10 cellular contexts compared by ENCODE assay signal in genomic region chr1:143944576-143945240, GRCh38. TPM values are rescaled to one million over a fixed set of nuclear protein-coding genes. Genes with fewer than 3 reads are reported as not detected.
DNase-seq lines count a peak whose midpoint lies in the region; ATAC-seq and TF ChIP-seq lines count a peak whose summit lies in the region.
"Not testable (repeated sequence)": the region's sequence is repeated elsewhere in the genome, so short reads cannot be mapped to it uniquely, and the experiment has no call there.
"Had no signal": no experiment of that assay in that cellular context is flagged by ENCODE, and none has a peak within 500 bp of the region (broad histone marks: within the 10 kb centered on the region; RNA-seq: fewer than 3 reads in every experiment).

No MANE protein-coding gene starts in this region.

- intact Hi-C loops in body of pancreas (cut with DNase I); left cardiac atrium (cut with DNase I); left lung (cut with DNase I); naive thymus-derived CD4-positive, alpha-beta T cell (cut with micrococcal nuclease); gastrocnemius medialis (cut with DNase I; ENCODE audit: low total_unique reads): not testable (repeated sequence)

- in situ Hi-C loops in gastrocnemius medialis (cut with MboI; ENCODE audit: low sequenced_read_pairs in 4 of 4) = not testable (repeated sequence)

- not testable (repeated sequence) for H3K4me1 Mint-ChIP-seq in GM23338; naive thymus-derived CD4-positive, alpha-beta T cell

- not testable (repeated sequence) for DNase-seq in GM23338 (ENCODE audit: low spot score); RWPE2 (ENCODE audit: low spot score); body of pancreas; foreskin keratinocyte; left cardiac atrium; left lung; naive thymus-derived CD4-positive, alpha-beta T cell; gastrocnemius medialis

- H3K27me3 Mint-ChIP-seq in GM23338 (ENCODE audit: insufficient read depth, low read depth, poor library complexity); naive thymus-derived CD4-positive, alpha-beta T cell: not testable (repeated sequence)

- WGBS in body of pancreas, 2 donors = no CpG with 5 or more reads among the region's 5 CpGs

- CTCF ChIA-PET in naive thymus-derived CD4-positive, alpha-beta T cell (lab: Charles Lee) = not testable (repeated sequence)

- H3K79me2 ChIP-seq in GM23338 (replicated peaks; ENCODE audit: insufficient read depth) = not testable (repeated sequence)

- not testable (repeated sequence) for H3K27ac Mint-ChIP-seq in GM23338; naive thymus-derived CD4-positive, alpha-beta T cell

- H3K27ac ChIP-seq in GM23338 (ENCODE audit: low read depth); RWPE2 (ENCODE audit: poor library complexity, severe bottlenecking); body of pancreas; foreskin keratinocyte; left lung; naive thymus-derived CD4-positive, alpha-beta T cell (ENCODE audit: low read depth, low read length); gastrocnemius medialis: not testable (repeated sequence)

- POLR2A ChIA-PET in naive thymus-derived CD4-positive, alpha-beta T cell (lab: Charles Lee) = not testable (repeated sequence)

- not testable (repeated sequence) for TF ChIP-seq POLR2A in body of pancreas (IDR thresholded peaks at IDR 0.05); gastrocnemius medialis (IDR thresholded peaks at IDR 0.05)

- not testable (repeated sequence) for H3K9me2 ChIP-seq in GM23338 (ENCODE audit: insufficient read depth)

- not testable (repeated sequence) for H3K4me2 ChIP-seq in GM23338

- not testable (repeated sequence) for H3F3A ChIP-seq in GM23338 (replicated peaks; ENCODE audit: low read depth)

- not testable (repeated sequence) for H3K27me3 ChIP-seq in GM23338 (ENCODE audit: insufficient read depth); RWPE2 (ENCODE audit: insufficient read depth, poor library complexity, severe bottlenecking); body of pancreas; foreskin keratinocyte; left lung; naive thymus-derived CD4-positive, alpha-beta T cell (ENCODE audit: control insufficient read depth in 2 of 2, insufficient read depth in 2 of 2, low read length in 2 of 2); gastrocnemius medialis

- ATAC-seq in GM23338 = peak; percentile 56; the same call in 2 of the 3 replicates
- ATAC-seq in RWPE2 (ENCODE audit: low read depth) = peak; percentile 15; the same call in 2 of the 3 replicates
- peak; percentile 35 for ATAC-seq in body of pancreas
- ATAC-seq in foreskin keratinocyte = peak; percentile 10
- peak; percentile 41 to 69 for ATAC-seq in left cardiac atrium
- ATAC-seq in left lung = peak; percentile 67
- peak; percentile 42 for ATAC-seq in naive thymus-derived CD4-positive, alpha-beta T cell
- peak; percentile 42 to 58 for ATAC-seq in gastrocnemius medialis

- not testable (repeated sequence) for H2AFZ ChIP-seq in GM23338

- not testable (repeated sequence) for H3K4me3 Mint-ChIP-seq in GM23338; naive thymus-derived CD4-positive, alpha-beta T cell

- H3K4me3 ChIP-seq in GM23338; RWPE2 (ENCODE audit: severe bottlenecking); body of pancreas; left lung; naive thymus-derived CD4-positive, alpha-beta T cell (ENCODE audit: low read length); gastrocnemius medialis: not testable (repeated sequence)

- H3K36me3 Mint-ChIP-seq in GM23338 (ENCODE audit: low read depth); naive thymus-derived CD4-positive, alpha-beta T cell: not testable (repeated sequence)

- TF ChIP-seq CTCF in GM23338 (conservative IDR thresholded peaks at IDR 0.05; ENCODE audit: low read depth in 2 of 2); RWPE2 (IDR thresholded peaks at IDR 0.05; ENCODE audit: poor library complexity, severe bottlenecking); body of pancreas (IDR thresholded peaks at IDR 0.05); foreskin keratinocyte (conservative IDR thresholded peaks at IDR 0.05); left lung (IDR thresholded peaks at IDR 0.05); gastrocnemius medialis (IDR thresholded peaks at IDR 0.05 in 4 of 5, conservative IDR thresholded peaks at IDR 0.05 in 1 of 5): not testable (repeated sequence)

- not testable (repeated sequence) for H3K36me3 ChIP-seq in GM23338 (ENCODE audit: insufficient read depth); RWPE2 (ENCODE audit: low read depth); body of pancreas (replicated peaks in 1 of 2; ENCODE audit: insufficient read depth in 1 of 2, low read depth in 2 of 2); left lung; naive thymus-derived CD4-positive, alpha-beta T cell (ENCODE audit: control insufficient read depth in 2 of 3, insufficient read depth in 3 of 3, low read length in 3 of 3); gastrocnemius medialis

- H4K20me1 ChIP-seq in GM23338 (replicated peaks; ENCODE audit: insufficient read depth) = not testable (repeated sequence)

- H3K9me3 Mint-ChIP-seq in GM23338; naive thymus-derived CD4-positive, alpha-beta T cell: not testable (repeated sequence)

- H3K4me1 ChIP-seq in GM23338 (ENCODE audit: insufficient read depth); RWPE2 (ENCODE audit: insufficient read depth, poor library complexity, severe bottlenecking); body of pancreas; foreskin keratinocyte; left lung; naive thymus-derived CD4-positive, alpha-beta T cell (ENCODE audit: control insufficient read depth in 2 of 2, insufficient read depth in 2 of 2, low read length in 2 of 2); gastrocnemius medialis: not testable (repeated sequence)

- not testable (repeated sequence) for H3K9me3 ChIP-seq in RWPE2 (ENCODE audit: severe bottlenecking); body of pancreas; left lung; naive thymus-derived CD4-positive, alpha-beta T cell (ENCODE audit: control insufficient read depth in 2 of 3, low read length in 3 of 3); gastrocnemius medialis

RNA-seq across cellular contexts. Expression of gene FAM72C, which starts 27.1 kb away (rescaled TPM):
- 2.6 and 4.0 TPM in 2 replicates for total RNA-seq in GM23338 (2014; rRNA removed; shearing (Covaris generic))
- polyA plus RNA-seq in GM23338 (2016; fragmentation: Nextera tagmentation; extraction: Ambion mirVana) (10.2 and 11.4 TPM in 2 replicates), foreskin keratinocyte (1.9 and 5.4 TPM in 2 replicates)
- total RNA-seq in body of pancreas (under 1 TPM in 1 of 2 donors, not detected in 1; 0.52 TPM), foreskin keratinocyte (2.9 and 6.2 TPM in 2 replicates), left cardiac atrium (under 1 TPM; 0.09 to 0.16 TPM), left lung (under 1 TPM; 0.18 to 0.70 TPM), gastrocnemius medialis (under 1 TPM in 1 of 4 donors, not detected in 3; 0.61 TPM)
- 10 to 100 TPM in 1 of 5 experiments, not detected in 4; 11.2 TPM for total RNA-seq in naive thymus-derived CD4-positive, alpha-beta T cell
- polyA plus RNA-seq in naive thymus-derived CD4-positive, alpha-beta T cell = not detected
- total RNA-seq: B cell; CD8-positive, alpha-beta T cell had no signal

Comparison
In these comparisons a context has a peak if more than half of its experiments do, and no peak if none do; other contexts are left out.
1. ATAC-seq: peak in every context shown above with its lines; median percentile 67 in left lung; 56 in GM23338; 55 in left cardiac atrium; 50 in gastrocnemius medialis; 42 in naive thymus-derived CD4-positive, alpha-beta T cell; 35 in body of pancreas; 15 in RWPE2; 10 in foreskin keratinocyte.